ENCODE assay signal across 12 cellular contexts in the genomic region with DNA sequence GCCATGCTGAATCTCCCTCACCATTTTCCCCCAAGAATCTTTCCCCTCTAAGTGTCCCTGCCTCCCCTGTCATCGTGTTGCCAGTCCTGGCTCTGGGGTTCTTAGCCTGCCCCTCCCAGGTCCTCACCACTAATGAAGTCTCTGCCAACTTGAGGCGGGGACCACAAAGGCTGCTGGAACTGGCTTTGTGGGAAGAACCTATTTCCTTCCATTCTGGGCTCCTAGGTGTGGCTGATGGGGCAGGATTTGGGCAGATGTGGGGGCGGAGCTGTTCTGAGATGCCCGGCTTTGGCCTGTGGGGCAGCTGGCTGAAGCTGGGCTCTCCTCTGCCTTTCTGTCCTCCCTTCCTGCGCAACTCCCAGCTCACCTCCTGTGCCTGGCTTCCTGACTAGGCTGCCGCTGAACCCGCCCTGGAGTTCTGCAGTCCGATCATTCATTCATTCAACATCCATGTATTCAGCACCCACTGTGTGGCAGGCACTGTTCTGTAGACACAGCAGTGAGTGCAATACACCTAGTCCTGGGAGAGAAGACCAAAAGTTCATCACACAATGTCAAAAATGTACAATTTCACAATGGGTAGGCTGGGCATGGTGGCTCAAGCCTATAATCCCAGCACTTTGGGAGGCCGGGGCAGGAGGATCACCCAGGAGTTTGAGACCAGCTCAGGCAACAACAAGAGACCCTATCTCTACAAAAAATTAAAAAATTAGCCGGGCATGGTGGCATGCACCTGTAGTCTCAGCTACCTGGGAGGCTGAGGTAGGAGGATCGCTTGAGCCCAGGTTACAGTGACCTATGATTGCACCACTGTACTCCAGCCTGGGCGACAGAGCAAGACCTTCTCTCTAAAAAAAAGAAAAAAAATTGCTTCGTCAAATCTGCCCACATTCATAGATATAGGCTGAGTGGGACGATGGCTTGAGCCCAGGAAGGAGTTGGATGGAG. TPM values are rescaled to one million over a fixed set of nuclear protein-coding genes. Genes with fewer than 3 reads are reported as not detected.
A peak's percentile ranks its signal among the peaks of the same experiment; 100 is the strongest.
DNase-seq lines count a peak whose midpoint lies in the region; ATAC-seq and TF ChIP-seq lines count a peak whose summit lies in the region.
"Had no signal": no experiment of that assay in that cellular context is flagged by ENCODE, and none has a peak within 500 bp of the region (broad histone marks: within the 10 kb centered on the region; RNA-seq: fewer than 3 reads in every experiment).

No MANE protein-coding gene starts in this region.

- H3K36me3 ChIP-seq in breast epithelium: no peaks in the 10 kb centered on the region
- H3K36me3 ChIP-seq in thymus (ENCODE audit: control insufficient read depth, insufficient read depth): no peaks in the 10 kb centered on the region

- no peak overlapping the region for H3K27ac ChIP-seq in breast epithelium
- H3K27ac ChIP-seq in RWPE1: peak overlapping the region; percentile 82
- H3K27ac ChIP-seq in thymus (ENCODE audit: low read depth): peak overlapping the region; percentile 60
- H3K27ac ChIP-seq: epithelial cell of prostate had no signal

- H3K4me1 ChIP-seq in breast epithelium (peaks cover 0 to 3% of the 10 kb centered on the region in 2 donors), thymus (ENCODE audit: control insufficient read depth, insufficient read depth, low read length) (peaks cover 63% of the 10 kb centered on the region)

- POLR2A ChIA-PET in MCF 10A (lab: Yijun Ruan, JAX): interaction anchor here (0.5 to 1.5 kb wide), 5 partner anchors 10 to 131 kb away, joined by 3 to 4 read pairs (median 3); a partner anchor contains a TSS
- POLR2A ChIA-PET in RWPE1 (lab: Yijun Ruan, JAX; ENCODE audit: low non-redundant PET): no interaction called here

- no peaks in the 10 kb centered on the region for H3K36me3 Mint-ChIP-seq in MCF 10A (ENCODE audit: insufficient read depth, unreplicated experiment)
- no peaks in the 10 kb centered on the region for H3K36me3 Mint-ChIP-seq in immature natural killer cell

- ATAC-seq in GM19328 (IDR thresholded peaks at IDR 0.05; ENCODE audit: unreplicated experiment): no peak
- no peak for ATAC-seq in GM21825 (IDR thresholded peaks at IDR 0.05; ENCODE audit: unreplicated experiment)

- no peak for TF ChIP-seq POLR2A in breast epithelium (IDR thresholded peaks at IDR 0.05)

- H3K27ac Mint-ChIP-seq in MCF 10A (ENCODE audit: low read depth, unreplicated experiment): no peak overlapping the region
- H3K27ac Mint-ChIP-seq in immature natural killer cell: peak overlapping the region in 3 of 6 donors; percentile 10 to 75 (median 35)

- TF ChIP-seq CTCF in MCF 10A (IDR thresholded peaks at IDR 0.05; ENCODE audit: unreplicated experiment) (no peak), breast epithelium (IDR thresholded peaks at IDR 0.05) (no peak), RWPE1 (conservative IDR thresholded peaks at IDR 0.05; ENCODE audit: low read depth) (no peak)

- H3K27me3 Mint-ChIP-seq in MCF 10A (ENCODE audit: insufficient read depth, unreplicated experiment) (no peaks in the 10 kb centered on the region), immature natural killer cell (ENCODE audit: low read depth in 3 of 3) (peaks cover 5 to 6% (median 6%) of the 10 kb centered on the region in 3 donors)

- intact Hi-C loops in MCF 10A (cut with micrococcal nuclease) (no loop called here), breast epithelium (cut with DNase I; ENCODE audit: low total_unique reads) (no loop called here)

- H3K4me3 Mint-ChIP-seq in MCF 10A (ENCODE audit: unreplicated experiment): peak overlapping the region; percentile 46
- H3K4me3 Mint-ChIP-seq in immature natural killer cell: peak overlapping the region; percentile 64 to 76 (median 66)

- no peaks in the 10 kb centered on the region for H3K27me3 ChIP-seq in breast epithelium
- H3K27me3 ChIP-seq in thymus (ENCODE audit: control insufficient read depth, insufficient read depth): no peaks in the 10 kb centered on the region

- H3K9me3 ChIP-seq in breast epithelium: no peaks in the 10 kb centered on the region
- H3K9me3 ChIP-seq in thymus (ENCODE audit: control insufficient read depth): no peaks in the 10 kb centered on the region

- H3K4me1 Mint-ChIP-seq in MCF 10A (ENCODE audit: insufficient read depth, unreplicated experiment) (peaks cover 6% of the 10 kb centered on the region), immature natural killer cell (peaks cover 5 to 25% of the 10 kb centered on the region in 2 donors)

- DNase-seq in MCF 10A (ENCODE audit: unreplicated experiment) (peak; percentile 32), breast epithelium (ENCODE audit: low spot score in 2 of 2) (no peak), RWPE1 (ENCODE audit: low spot score) (no peak), immature natural killer cell (no peak), glomerular visceral epithelial cell (ENCODE audit: extremely low spot score) (no peak)
- DNase-seq: C1 segment of cervical spinal cord, NCI-H1417 treated with DMSO at 0.1 percent for 48 hours, T1000 had no signal

- BruUV-seq in MCF 10A (replicated peaks; lab: Mats Ljungman, UMichigan): no TSS peak

- H3K4me3 ChIP-seq in breast epithelium (no peak overlapping the region), thymus (ENCODE audit: low read length) (no peak overlapping the region)

- 75% methylated on average over 14 of the region's 14 CpGs for WGBS in thymus

- no peaks in the 10 kb centered on the region for H3K9me3 Mint-ChIP-seq in MCF 10A (ENCODE audit: unreplicated experiment)
- H3K9me3 Mint-ChIP-seq in immature natural killer cell: no peaks in the 10 kb centered on the region

- CTCF ChIA-PET in MCF 10A (lab: Yijun Ruan, JAX) (interaction anchor here (0.6 to 1.8 kb wide), 5 partner anchors 8 to 271 kb away, joined by 4 to 8 read pairs (median 4); no protein-coding TSS in a partner anchor), RWPE1 (lab: Yijun Ruan, JAX) (interaction anchor here (0.6 kb wide), 1 partner anchor 622 kb away, joined by 3 read pairs; no protein-coding TSS in a partner anchor)

RNA-seq across cellular contexts. Expression of a gene that starts 1.9 kb away (rescaled TPM):
- total RNA-seq in MCF 10A (2022) (1.9 and 5.8 TPM in 2 replicates), breast epithelium (10 to 100 TPM; 16.4 to 68.3 (median 18.7) TPM)
- polyA plus RNA-seq in immature natural killer cell (10 to 100 TPM in 1 of 3 donors, 1 to 10 TPM in 2; 2.4 to 11.1 (median 4.9) TPM), thymus (21.6 TPM)

Comparison
In these comparisons a context has a peak if more than half of its experiments do, and no peak if none do; other contexts are left out.
1. H3K27ac ChIP-seq: peak in RWPE1 (single experiment) and thymus (single experiment); none in breast epithelium (0 of 2).